1 cellular context compared by ENCODE assay signal in genomic region chr10:127919418-127920191, GRCh38.
TF ChIP-seq lines count a peak whose summit lies in the region.

No MANE protein-coding gene starts in this region.

TF ChIP-seq in SK-N-SH, 30 proteins besides CTCF, POLR2A, EP300 and RAD21 (continued from another document):
- TF ChIP-seq PBX3 (IDR thresholded peaks at IDR 0.05): 0 out of 2 replicates have a peak, but pooled peaks have one; percentile 10
- TF ChIP-seq POLR2AphosphoS5 (IDR thresholded peaks at IDR 0.05; ENCODE audit: low read depth, low read length): no peak
- no peak for TF ChIP-seq ZBTB33 (IDR thresholded peaks at IDR 0.05; ENCODE audit: borderline replicate concordance, low read depth)
- TF ChIP-seq NRF1 (IDR thresholded peaks at IDR 0.05; ENCODE audit: low read depth, low read length): no peak
- no peak for TF ChIP-seq REST (IDR thresholded peaks at IDR 0.05; ENCODE audit: low read depth, low read length)
- TF ChIP-seq ELF1 (IDR thresholded peaks at IDR 0.05): no peak
- no peak for TF ChIP-seq SIN3A (IDR thresholded peaks at IDR 0.05; ENCODE audit: borderline replicate concordance, low read depth, low read length)
- TF ChIP-seq RXRA (IDR thresholded peaks at IDR 0.05; ENCODE audit: borderline replicate concordance, low read depth): no peak
- TF ChIP-seq FOSL2 (IDR thresholded peaks at IDR 0.05; ENCODE audit: borderline replicate concordance, low read depth): no peak
- TF ChIP-seq USF1 (IDR thresholded peaks at IDR 0.05; ENCODE audit: borderline replicate concordance, low read depth): no peak
